ENCODE assay signal across 8 cellular contexts in genomic region chr3:4834403-4834866, GRCh38.
A peak's percentile ranks its signal among the peaks of the same experiment; 100 is the strongest.
DNase-seq lines count a peak whose midpoint lies in the region; ATAC-seq and TF ChIP-seq lines count a peak whose summit lies in the region.

No MANE protein-coding gene starts in this region.

- H3F3A ChIP-seq in smooth muscle cell (ENCODE audit: low read depth): peaks cover 33% of the 10 kb centered on the region

- H3K4me1 ChIP-seq in smooth muscle cell (ENCODE audit: low read depth) (peaks cover 19% of the 10 kb centered on the region), ovary (ENCODE audit: insufficient read depth) (peaks cover 1% of the 10 kb centered on the region)

- intact Hi-C loops in ovary (cut with DNase I): no loop called here

- H3K4me2 ChIP-seq in smooth muscle cell: peak overlapping the region; percentile 47

- H3K4me3 ChIP-seq in smooth muscle cell (no peak overlapping the region), foreskin fibroblast (ENCODE audit: low read depth in 1 of 2, low read length in 2 of 2) (no peak overlapping the region), ovary (no peak overlapping the region)

- H3K9ac ChIP-seq in smooth muscle cell (ENCODE audit: low read depth): peak overlapping the region; percentile 61

- ATAC-seq in GM21360 (IDR thresholded peaks at IDR 0.05; ENCODE audit: unreplicated experiment): peak; percentile 43
- peak; percentile 50 for ATAC-seq in HG03571 (IDR thresholded peaks at IDR 0.05; ENCODE audit: unreplicated experiment)

- TF ChIP-seq POLR2A in ovary (IDR thresholded peaks at IDR 0.05): no peak

- WGBS in smooth muscle cell (ENCODE audit: low lambda C conversion rate): 56% methylated on average over 8 of the region's 8 CpGs
- WGBS in ovary, 3 donors: 83 to 86% (median 84%) methylated on average over 8 of the region's 8 CpGs

- peaks cover 10% of the 10 kb centered on the region for H3K27me3 Mint-ChIP-seq in progenitor cell of endocrine pancreas

- no peak overlapping the region for H3K27ac Mint-ChIP-seq in progenitor cell of endocrine pancreas

- H3K4me3 Mint-ChIP-seq in progenitor cell of endocrine pancreas (ENCODE audit: low read depth): no peak overlapping the region

- no peaks in the 10 kb centered on the region for H3K36me3 ChIP-seq in smooth muscle cell (ENCODE audit: low read depth)
- no peaks in the 10 kb centered on the region for H3K36me3 ChIP-seq in ovary

- H3K9me3 ChIP-seq in smooth muscle cell (replicated peaks; ENCODE audit: low read depth) (no peaks in the 10 kb centered on the region), ovary (no peaks in the 10 kb centered on the region)

- H2AFZ ChIP-seq in smooth muscle cell (ENCODE audit: low read depth): no peak overlapping the region

- H3K27me3 ChIP-seq in smooth muscle cell (ENCODE audit: low read depth) (no peaks in the 10 kb centered on the region), ovary (no peaks in the 10 kb centered on the region)

- H3K9me3 Mint-ChIP-seq in progenitor cell of endocrine pancreas (ENCODE audit: low read depth): no peaks in the 10 kb centered on the region

- no peaks in the 10 kb centered on the region for H3K36me3 Mint-ChIP-seq in progenitor cell of endocrine pancreas (ENCODE audit: insufficient read depth)

- H3K4me1 Mint-ChIP-seq in progenitor cell of endocrine pancreas (ENCODE audit: low read depth): no peaks in the 10 kb centered on the region

- TF ChIP-seq CTCF in smooth muscle cell (IDR thresholded peaks at IDR 0.05; ENCODE audit: borderline replicate concordance, insufficient read depth, poor library complexity, severe bottlenecking) (no peak), foreskin fibroblast (IDR thresholded peaks at IDR 0.05; ENCODE audit: low read depth, low read length) (no peak), progenitor cell of endocrine pancreas (IDR thresholded peaks at IDR 0.05; ENCODE audit: unreplicated experiment) (no peak), ovary (IDR thresholded peaks at IDR 0.05) (no peak)

- H3K79me2 ChIP-seq in smooth muscle cell (ENCODE audit: low read depth): peaks cover 1% of the 10 kb centered on the region

- peak; percentile 84 for DNase-seq in activated CD8-positive, alpha-beta memory T cell treated with anti-CD3 and anti-CD28 coated beads, Interleukin-2, amount 50 U/mL, for 48 hours
- no peak for DNase-seq in smooth muscle cell (lab: John Stamatoyannopoulos, UW; ENCODE audit: unreplicated experiment)
- DNase-seq in foreskin fibroblast: no peak
- no peak for DNase-seq in progenitor cell of endocrine pancreas (ENCODE audit: low spot score, unreplicated experiment)
- DNase-seq in ovary: no peak
- no peak for DNase-seq in DMS153 (lab: John Stamatoyannopoulos, UW)

- no peak for TF ChIP-seq EP300 in ovary (IDR thresholded peaks at IDR 0.05)

- H4K20me1 ChIP-seq in smooth muscle cell (ENCODE audit: low read depth): no peaks in the 10 kb centered on the region

- H3K27ac ChIP-seq in smooth muscle cell (ENCODE audit: low read depth): peak overlapping the region; percentile 100
- no peak overlapping the region for H3K27ac ChIP-seq in ovary
